18 cellular contexts compared by ENCODE assay signal in the genomic region with DNA sequence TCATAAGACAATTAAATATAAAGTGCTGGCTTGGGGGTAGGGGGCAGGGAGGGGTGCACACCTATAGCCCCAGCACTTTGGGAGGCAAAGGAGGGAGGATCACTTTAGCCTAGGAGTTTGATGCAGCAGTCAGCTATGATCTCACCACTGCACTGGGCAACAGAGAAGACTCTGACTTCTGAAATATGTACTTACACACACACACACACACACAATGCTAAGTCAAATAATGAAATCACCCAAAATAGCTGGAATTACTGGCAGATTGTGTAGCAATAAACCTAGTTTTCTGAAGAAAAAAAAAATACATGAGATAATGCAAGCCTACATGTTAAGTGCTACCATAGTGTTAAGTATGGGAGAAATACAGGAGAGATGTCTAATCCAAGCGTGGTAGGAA.
DNase-seq lines count a peak whose midpoint lies in the region; ATAC-seq and TF ChIP-seq lines count a peak whose summit lies in the region.
"Had no signal": no experiment of that assay in that cellular context is flagged by ENCODE, and none has a peak within 500 bp of the region (broad histone marks: within the 10 kb centered on the region; RNA-seq: fewer than 3 reads in every experiment).

No MANE protein-coding gene starts in this region.

- ATAC-seq in IMR-90 (ENCODE audit: low read depth) (peak; percentile 87), GM18519 (IDR thresholded peaks at IDR 0.05; ENCODE audit: low FRiP score, unreplicated experiment) (no peak), HG02852 (IDR thresholded peaks at IDR 0.05; ENCODE audit: unreplicated experiment) (no peak)
- ATAC-seq: natural killer cell had no signal

- no peak overlapping the region for H4K5ac ChIP-seq in IMR-90 (ENCODE audit: low read depth, low read length)

- H3K9me3 Mint-ChIP-seq in brain, result peaks cover 0 to 4% (median 2%) of the 10 kb centered on the region in 5 experiments
- H3K9me3 Mint-ChIP-seq: natural killer cell had no signal

- peaks cover 45% of the 10 kb centered on the region for H3K4me1 Mint-ChIP-seq in brain
- H3K4me1 Mint-ChIP-seq: CD8-positive, alpha-beta memory T cell; natural killer cell had no signal

- H3K4me3 ChIP-seq in AG09309 (ENCODE audit: control insufficient read depth, low read depth, low read length) (no peak overlapping the region), IMR-90 (ENCODE audit: insufficient read depth, low read depth, low read length) (no peak overlapping the region), MM.1S (ENCODE audit: low read length) (no peak overlapping the region)

- H3K9ac ChIP-seq in IMR-90 (ENCODE audit: low read depth, low read length), result no peak overlapping the region
- H3K9ac ChIP-seq in MM.1S (ENCODE audit: low read length), result no peak overlapping the region

- no peak for TF ChIP-seq POLR2A in IMR-90 (IDR thresholded peaks at IDR 0.05; ENCODE audit: low read depth, low read length)

- no peak overlapping the region for H2BK15ac ChIP-seq in IMR-90 (ENCODE audit: low read depth, low read length)

- peak overlapping the region; percentile 48 for H2BK5ac ChIP-seq in IMR-90 (ENCODE audit: low read depth, low read length, poor library complexity, severe bottlenecking)

- no peaks in the 10 kb centered on the region for H3K79me2 ChIP-seq in MM.1S (ENCODE audit: low read length)

- no peak overlapping the region for H3K4me2 ChIP-seq in IMR-90 (ENCODE audit: low read depth, low read length)
- no peak overlapping the region for H3K4me2 ChIP-seq in MM.1S (ENCODE audit: low read depth, low read length)

- no peaks in the 10 kb centered on the region for H3F3A ChIP-seq in MM.1S (ENCODE audit: insufficient read depth, low read length)

- H3K79me1 ChIP-seq in IMR-90 (ENCODE audit: low read depth in 1 of 2, low read length in 2 of 2), result peaks cover 48 to 78% of the 10 kb centered on the region in 2 experiments

- H3K18ac ChIP-seq in IMR-90 (ENCODE audit: low read depth, low read length), result no peak overlapping the region

- H3K27me3 ChIP-seq in IMR-90 (ENCODE audit: control insufficient read depth, insufficient read depth, low read length) (no peaks in the 10 kb centered on the region), MM.1S (replicated peaks; ENCODE audit: insufficient read depth, low read length) (no peaks in the 10 kb centered on the region)

- dilution Hi-C loops in IMR-90 (cut with HindIII; ENCODE audit: low sequenced_read_pairs, unreplicated experiment), result no loop called here

- H2AK9ac ChIP-seq in IMR-90 (replicated peaks; ENCODE audit: low read depth, low read length, poor library complexity), result no peak overlapping the region

- H3K27ac ChIP-seq in IMR-90 (ENCODE audit: insufficient read depth, low read length) (no peak overlapping the region; the same call in 1 of the 2 replicates), MM.1S (ENCODE audit: low read length) (no peak overlapping the region)
- H3K27ac ChIP-seq: HL-60 had no signal

- H4K91ac ChIP-seq in IMR-90 (ENCODE audit: insufficient read depth, low read depth, low read length), result no peak overlapping the region

- in situ Hi-C loops in IMR-90 (cut with MboI; ENCODE audit: low sequenced_read_pairs), result no loop called here

- WGBS in IMR-90 (ENCODE audit: extremely low coverage in 2 of 2, insufficient read length in 1 of 2), 2 experiments, result 67% methylated on average over 1 of the region's 1 CpG; no CpG with 5 or more reads in 1 of the 2 experiments

- H4K8ac ChIP-seq in IMR-90 (ENCODE audit: low read depth in 2 of 2, low read length in 2 of 2), result no peak overlapping the region

- peaks cover 56% of the 10 kb centered on the region for H3K36me3 Mint-ChIP-seq in brain
- H3K36me3 Mint-ChIP-seq: natural killer cell had no signal

- H2AFZ ChIP-seq in IMR-90 (replicated peaks; ENCODE audit: low read length, poor library complexity) (no peak overlapping the region), MM.1S (ENCODE audit: low read length) (no peak overlapping the region)

- CTCF ChIA-PET in IMR-90 (lab: Yijun Ruan, JAX), result no interaction called here

- TF ChIP-seq CTCF in AG09309 (IDR thresholded peaks at IDR 0.05; ENCODE audit: control insufficient read depth, insufficient read depth, low read depth, low read length, missing control alignments) (no peak), IMR-90 (conservative IDR thresholded peaks at IDR 0.05; ENCODE audit: low read depth, low read length) (no peak), brain (conservative IDR thresholded peaks at IDR 0.05) (no peak), MM.1S (IDR thresholded peaks at IDR 0.05; ENCODE audit: low read length) (no peak)

- H3K4me1 ChIP-seq in IMR-90 (ENCODE audit: control insufficient read depth, insufficient read depth, low read length) (peaks cover 15% of the 10 kb centered on the region), MM.1S (ENCODE audit: low read length) (0 out of 2 replicates have a peak, but pooled peaks cover 5% of the 10 kb centered on the region)

- intact Hi-C loops in IMR-90 (cut with micrococcal nuclease), result no loop called here

- H4K20me1 ChIP-seq in IMR-90 (ENCODE audit: insufficient read depth, low read length), result peaks cover 52% of the 10 kb centered on the region
- H4K20me1 ChIP-seq in MM.1S (ENCODE audit: insufficient read depth, low read length), result no peaks in the 10 kb centered on the region

- no peak overlapping the region for H3K56ac ChIP-seq in IMR-90 (ENCODE audit: extremely low read depth, insufficient read depth, low read length)

- 0 out of 2 replicates have a peak overlapping the region, but pooled peaks have one; percentile 10 for H3K14ac ChIP-seq in IMR-90 (replicated peaks; ENCODE audit: low read depth, low read length)

- peaks cover 11% of the 10 kb centered on the region for H3K36me3 ChIP-seq in IMR-90 (ENCODE audit: control insufficient read depth, insufficient read depth, low read length)
- H3K36me3 ChIP-seq in MM.1S (replicated peaks; ENCODE audit: insufficient read depth, low read length), result no peaks in the 10 kb centered on the region

- peak overlapping the region in 3 of 5 experiments; percentile 7 to 17 (median 13) for H3K27ac Mint-ChIP-seq in brain
- H3K27ac Mint-ChIP-seq: CD8-positive, alpha-beta memory T cell; natural killer cell had no signal

- POLR2A ChIA-PET in IMR-90 (lab: Charles Lee; ENCODE audit: unreplicated experiment), result no interaction called here

- H3K23ac ChIP-seq in IMR-90 (ENCODE audit: low read depth, low read length), result no peak overlapping the region

- no TSS peak for BruUV-seq in IMR-90 (replicated peaks; lab: Mats Ljungman, UMichigan)

- peak overlapping the region in 1 of 5 experiments; percentile 0 for H3K4me3 Mint-ChIP-seq in brain
- H3K4me3 Mint-ChIP-seq: CD8-positive, alpha-beta memory T cell; natural killer cell had no signal

- no peak overlapping the region for H2AK5ac ChIP-seq in IMR-90 (ENCODE audit: low read depth, low read length)

- H3K4ac ChIP-seq in IMR-90 (ENCODE audit: low read depth, low read length), result no peak overlapping the region

- no peak overlapping the region for H2BK120ac ChIP-seq in IMR-90 (ENCODE audit: low read depth, low read length)

- H3K9me1 ChIP-seq in IMR-90 (ENCODE audit: insufficient read depth, low read length), result peaks cover 21% of the 10 kb centered on the region

- H2BK20ac ChIP-seq in IMR-90 (ENCODE audit: low read depth, low read length), result no peak overlapping the region

- TF ChIP-seq RAD21 in IMR-90 (IDR thresholded peaks at IDR 0.05; ENCODE audit: low read length), result no peak

- no peaks in the 10 kb centered on the region for H3K9me2 ChIP-seq in MM.1S (replicated peaks; ENCODE audit: insufficient read depth, low read length)

- H3K9me3 ChIP-seq in IMR-90 (ENCODE audit: control insufficient read depth, insufficient read depth, low read length), result no peaks in the 10 kb centered on the region
- H3K9me3 ChIP-seq in MM.1S (replicated peaks; ENCODE audit: insufficient read depth, low read length), result no peaks in the 10 kb centered on the region

- DNase-seq in AG09309 (ENCODE audit: low read depth) (peak; percentile 75), IMR-90 (peak; percentile 91), hepatic stellate cell (ENCODE audit: low spot score) (peak; percentile 9), mesenteric fat pad (ENCODE audit: low spot score) (no peak), MM.1S (no peak)
- DNase-seq: activated CD4-positive, alpha-beta T cell treated with anti-CD3 and anti-CD28 coated beads for 4 hours; activated CD8-positive, alpha-beta memory T cell treated with anti-CD3 and anti-CD28 coated beads, Interleukin-2, amount 50 U/mL, for 4 hours; activated gamma-delta T cell; anterior cingulate cortex; CD8-positive, alpha-beta memory T cell; cortex of kidney; head of caudate nucleus; natural killer cell; NCI-H1048 had no signal

- no peaks in the 10 kb centered on the region for H3K27me3 Mint-ChIP-seq in brain

TF ChIP-seq in IMR-90, 13 proteins besides CTCF, POLR2A, EP300 and RAD21:
- TF ChIP-seq NFE2L2 (IDR thresholded peaks at IDR 0.05; ENCODE audit: low read depth, low read length), result no peak
- TF ChIP-seq CEBPB (IDR thresholded peaks at IDR 0.05; ENCODE audit: low read depth, low read length), result peak; percentile 85

Comparison
In these comparisons a context has a peak if more than half of its experiments do, and no peak if none do; other contexts are left out.
1. DNase-seq: peak in AG09309 (single experiment), IMR-90 (single experiment) and hepatic stellate cell (single experiment); none in mesenteric fat pad (single experiment) and MM.1S (single experiment).